12 cellular contexts compared by ENCODE assay signal in the genomic region with DNA sequence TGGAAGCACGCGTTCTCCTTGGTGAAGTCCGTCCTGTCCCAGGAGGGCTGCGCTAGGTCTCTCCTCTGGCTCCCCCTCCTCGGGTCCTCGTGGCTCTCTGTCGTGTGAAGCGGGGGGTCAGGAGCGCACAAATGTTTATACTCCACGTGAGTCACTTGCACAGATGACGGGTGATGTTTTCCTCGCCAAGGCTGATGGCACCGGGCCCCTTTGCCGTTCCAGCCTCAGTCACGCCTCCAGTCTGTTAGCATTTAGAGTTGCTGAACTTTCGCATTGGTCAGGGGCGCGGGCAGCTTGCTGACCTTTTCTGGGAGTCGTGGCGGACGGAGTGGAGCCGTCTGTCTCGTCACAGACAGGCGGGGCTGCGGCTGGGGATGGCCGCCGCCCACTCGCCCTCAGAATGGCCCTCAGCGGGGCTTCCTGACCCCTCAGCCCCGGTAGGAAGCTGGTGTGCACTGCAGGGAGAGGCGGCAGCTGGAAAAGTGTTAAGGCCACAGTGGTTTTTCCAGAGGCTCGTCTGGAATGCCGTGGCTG. TPM values are rescaled to one million over a fixed set of nuclear protein-coding genes. Genes with fewer than 3 reads are reported as not detected.
DNase-seq lines count a peak whose midpoint lies in the region; ATAC-seq and TF ChIP-seq lines count a peak whose summit lies in the region.
"Had no signal": no experiment of that assay in that cellular context is flagged by ENCODE, and none has a peak within 500 bp of the region (broad histone marks: within the 10 kb centered on the region; RNA-seq: fewer than 3 reads in every experiment).

No MANE protein-coding gene starts in this region.

- H3K4me1 ChIP-seq in GM23248 (ENCODE audit: insufficient read depth) (peaks cover 22% of the 10 kb centered on the region), smooth muscle cell (ENCODE audit: low read depth) (peaks cover 22% of the 10 kb centered on the region)

- H3K79me2 ChIP-seq in GM23248 (ENCODE audit: insufficient read depth), result no peaks in the 10 kb centered on the region
- H3K79me2 ChIP-seq in smooth muscle cell (ENCODE audit: low read depth), result peaks cover 17% of the 10 kb centered on the region

- H4K20me1 ChIP-seq in GM23248 (ENCODE audit: insufficient read depth), result no peaks in the 10 kb centered on the region
- H4K20me1 ChIP-seq in smooth muscle cell (ENCODE audit: low read depth), result peaks cover 7% of the 10 kb centered on the region

- H3K27me3 ChIP-seq in GM23248 (replicated peaks; ENCODE audit: insufficient read depth), result no peaks in the 10 kb centered on the region
- H3K27me3 ChIP-seq in smooth muscle cell (ENCODE audit: low read depth), result no peaks in the 10 kb centered on the region

- H2AFZ ChIP-seq in GM23248 (peak overlapping the region; percentile 66), smooth muscle cell (ENCODE audit: low read depth) (no peak overlapping the region)

- no peak for TF ChIP-seq CTCF in smooth muscle cell (IDR thresholded peaks at IDR 0.05; ENCODE audit: borderline replicate concordance, insufficient read depth, poor library complexity, severe bottlenecking)

- in situ Hi-C loops in GM23248 (cut with MboI), result no loop called here

- H3K9me2 ChIP-seq in GM23248 (ENCODE audit: insufficient read depth), result no peaks in the 10 kb centered on the region

- WGBS in GM23248 (ENCODE audit: low coverage in 1 of 2, low lambda C conversion rate in 2 of 2, missing lambda C conversion rate in 2 of 2), 2 experiments, result 1 to 2% methylated on average over 32 to 33 of the region's 33 CpGs
- 32% methylated on average over 33 of the region's 33 CpGs for WGBS in smooth muscle cell (ENCODE audit: low lambda C conversion rate)

- H3K4me3 ChIP-seq in GM23248 (peak overlapping the region; percentile 42), smooth muscle cell (no peak overlapping the region)

- H3K27ac ChIP-seq in GM23248 (peak overlapping the region; percentile 87), smooth muscle cell (ENCODE audit: low read depth) (peak overlapping the region; percentile 95)

- no peaks in the 10 kb centered on the region for H3K36me3 ChIP-seq in GM23248 (ENCODE audit: low read depth)
- H3K36me3 ChIP-seq in smooth muscle cell (ENCODE audit: low read depth), result no peaks in the 10 kb centered on the region

- peak overlapping the region; percentile 78 for H3K9ac ChIP-seq in GM23248
- peak overlapping the region; percentile 79 for H3K9ac ChIP-seq in smooth muscle cell (ENCODE audit: low read depth)

- H3K4me2 ChIP-seq in GM23248 (ENCODE audit: unreplicated experiment), result peak overlapping the region; percentile 72
- H3K4me2 ChIP-seq in smooth muscle cell, result peak overlapping the region; percentile 80

- H3F3A ChIP-seq in GM23248 (ENCODE audit: insufficient read depth) (peaks cover 8% of the 10 kb centered on the region; the same call in 1 of the 2 replicates), smooth muscle cell (ENCODE audit: low read depth) (peaks cover 23% of the 10 kb centered on the region)

- ATAC-seq in left lobe of liver, result peak; percentile 40
- ATAC-seq: activated T-cell treated with anti-CD3 and anti-CD28 coated beads, Interleukin-2, amount 50 U/mL, for 72 hours had no signal

- peak; percentile 91 for DNase-seq in GM23248
- peak; percentile 67 for DNase-seq in dermis blood vessel endothelial cell
- DNase-seq in left lobe of liver (ENCODE audit: low spot score), result no peak
- peak; percentile 10 for DNase-seq in smooth muscle cell (lab: John Stamatoyannopoulos, UW; ENCODE audit: unreplicated experiment)
- DNase-seq in NAMALWA (ENCODE audit: low spot score), result no peak
- no peak for DNase-seq in COR-L47 (lab: John Stamatoyannopoulos, UW)
- DNase-seq in NCI-H1092 treated with DMSO at 0.1 percent for 48 hours (lab: John Stamatoyannopoulos, UW), result no peak
- no peak for DNase-seq in stimulated activated CD4-positive, alpha-beta T cell treated with anti-CD3 and anti-CD28 coated beads, Interleukin-4, amount 100 ng/mL, for 4 hours
- DNase-seq: activated T-cell treated with anti-CD3 and anti-CD28 coated beads, Interleukin-2, amount 50 U/mL, for 72 hours; DMS79; erythroblast; NCI-H1436 treated with DMSO at 0.1 percent for 48 hours had no signal

- no peaks in the 10 kb centered on the region for H3K9me3 ChIP-seq in GM23248 (ENCODE audit: low read depth)
- no peaks in the 10 kb centered on the region for H3K9me3 ChIP-seq in smooth muscle cell (replicated peaks; ENCODE audit: low read depth)

RNA-seq across cellular contexts. Expression of a gene that starts 13.7 kb away (rescaled TPM):
- 5.7 and 6.4 TPM in 2 replicates for total RNA-seq in GM23248 (2014; rRNA removed; shearing (Covaris generic))
- polyA plus RNA-seq in GM23248 (2016; fragmentation: Nextera tagmentation; extraction: Ambion mirVana), result 2.8 and 2.9 TPM in 2 replicates
- 1.9 and 9.1 TPM in 2 replicates for total RNA-seq in dermis blood vessel endothelial cell
- 6.1 TPM for total RNA-seq in left lobe of liver
- total RNA-seq in smooth muscle cell, result 3.9 and 5.6 TPM in 2 replicates
- polyA plus RNA-seq in smooth muscle cell, result 7.6 and 8.7 TPM in 2 replicates

RNA-seq across cellular contexts. Expression of a gene that starts 32.9 kb away (rescaled TPM):
- total RNA-seq in GM23248 (2014; rRNA removed; shearing (Covaris generic)), result 1.2 and 1.4 TPM in 2 replicates
- polyA plus RNA-seq in GM23248 (2016; fragmentation: Nextera tagmentation; extraction: Ambion mirVana) (4.0 and 5.1 TPM in 2 replicates), smooth muscle cell (3.1 and 3.5 TPM in 2 replicates)
- total RNA-seq in dermis blood vessel endothelial cell (1.2 and 1.8 TPM in 2 replicates), left lobe of liver (6.2 TPM), smooth muscle cell (1.0 and 1.6 TPM in 2 replicates)

RNA-seq across cellular contexts. Expression of a gene that starts 37.9 kb away (rescaled TPM):
- 0.13 and 0.97 TPM in 2 replicates for total RNA-seq in GM23248 (2014; rRNA removed; shearing (Covaris generic))
- polyA plus RNA-seq in GM23248 (2016; fragmentation: Nextera tagmentation; extraction: Ambion mirVana) (2.1 and 3.4 TPM in 2 replicates), smooth muscle cell (31.7 and 42.0 TPM in 2 replicates)
- total RNA-seq in dermis blood vessel endothelial cell (under 0.01 TPM in 1 of 2 replicates, not detected in the other), left lobe of liver (not detected), smooth muscle cell (4.4 and 5.0 TPM in 2 replicates)

RNA-seq across cellular contexts. Expression of a gene that starts 43.9 kb away (rescaled TPM):
- total RNA-seq in GM23248 (2014; rRNA removed; shearing (Covaris generic)), result 40.0 and 59.2 TPM in 2 replicates
- polyA plus RNA-seq in GM23248 (2016; fragmentation: Nextera tagmentation; extraction: Ambion mirVana) (8.6 and 9.9 TPM in 2 replicates), smooth muscle cell (715 and 1,048 TPM in 2 replicates)
- total RNA-seq in dermis blood vessel endothelial cell (not detected in 2 replicates), left lobe of liver (0.20 TPM), smooth muscle cell (196 and 221 TPM in 2 replicates)
- total RNA-seq: activated T-cell treated with anti-CD3 and anti-CD28 coated beads, Interleukin-2, amount 50 U/mL, for 72 hours had no signal

Comparison
In these comparisons a context has a peak if more than half of its experiments do, and no peak if none do; other contexts are left out.
1. DNase-seq: peak in GM23248 (single experiment), dermis blood vessel endothelial cell (single experiment) and smooth muscle cell (single experiment); none in left lobe of liver (single experiment), NAMALWA (single experiment), COR-L47 (single experiment), NCI-H1092 treated with DMSO at 0.1 percent for 48 hours (single experiment) and stimulated activated CD4-positive, alpha-beta T cell treated with anti-CD3 and anti-CD28 coated beads, Interleukin-4, amount 100 ng/mL, for 4 hours (0 of 2).